1 cellular context compared by ENCODE assay signal in the genomic region with DNA sequence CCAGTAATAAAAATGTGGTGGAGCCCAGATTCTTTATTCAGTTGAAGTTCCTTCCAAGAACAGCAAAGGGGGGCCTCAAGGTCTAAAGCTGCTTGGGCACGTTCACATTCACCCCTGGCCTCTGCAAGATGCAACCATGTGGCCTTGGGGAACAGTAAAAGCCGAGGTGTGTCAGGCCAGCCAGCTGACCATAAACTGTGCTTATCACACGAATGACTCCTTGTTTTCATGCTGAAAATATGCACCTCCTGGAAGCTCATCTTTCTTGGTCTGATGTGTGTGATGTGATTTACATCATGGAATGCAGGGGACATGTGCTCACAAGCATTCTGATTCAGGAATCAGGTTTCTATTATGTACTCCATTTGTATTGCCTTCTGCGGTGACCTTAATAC.
TF ChIP-seq lines count a peak whose summit lies in the region.

No MANE protein-coding gene starts in this region.

TF ChIP-seq in SK-N-SH, 30 proteins besides CTCF, POLR2A, EP300 and RAD21 (continued from another document):
- TF ChIP-seq, protein P1, sequence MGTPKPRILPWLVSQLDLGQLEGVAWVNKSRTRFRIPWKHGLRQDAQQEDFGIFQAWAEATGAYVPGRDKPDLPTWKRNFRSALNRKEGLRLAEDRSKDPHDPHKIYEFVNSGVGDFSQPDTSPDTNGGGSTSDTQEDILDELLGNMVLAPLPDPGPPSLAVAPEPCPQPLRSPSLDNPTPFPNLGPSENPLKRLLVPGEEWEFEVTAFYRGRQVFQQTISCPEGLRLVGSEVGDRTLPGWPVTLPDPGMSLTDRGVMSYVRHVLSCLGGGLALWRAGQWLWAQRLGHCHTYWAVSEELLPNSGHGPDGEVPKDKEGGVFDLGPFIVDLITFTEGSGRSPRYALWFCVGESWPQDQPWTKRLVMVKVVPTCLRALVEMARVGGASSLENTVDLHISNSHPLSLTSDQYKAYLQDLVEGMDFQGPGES (IDR thresholded peaks at IDR 0.05; ENCODE audit: low read depth, low read length) = no peak
- TF ChIP-seq TAF1 (IDR thresholded peaks at IDR 0.05; ENCODE audit: borderline replicate concordance, low read depth, low read length) (no peak), RXRA (IDR thresholded peaks at IDR 0.05; ENCODE audit: borderline replicate concordance, low read depth) (peak; percentile 69; the same call in 1 of the 2 replicates), ELF1 (IDR thresholded peaks at IDR 0.05) (no peak), MEF2A (IDR thresholded peaks at IDR 0.05; ENCODE audit: borderline replicate concordance, low read depth) (no peak), FOXJ3 (CRISPR knock-in tag; IDR thresholded peaks at IDR 0.05) (no peak), JUND (IDR thresholded peaks at IDR 0.05) (peak; percentile 76), SIN3A (IDR thresholded peaks at IDR 0.05; ENCODE audit: borderline replicate concordance, low read depth, low read length) (no peak; the same call in 1 of the 2 replicates), CHD2 (IDR thresholded peaks at IDR 0.05; ENCODE audit: low read length, partially characterized antibody) (no peak)
- TF ChIP-seq, protein P2, sequence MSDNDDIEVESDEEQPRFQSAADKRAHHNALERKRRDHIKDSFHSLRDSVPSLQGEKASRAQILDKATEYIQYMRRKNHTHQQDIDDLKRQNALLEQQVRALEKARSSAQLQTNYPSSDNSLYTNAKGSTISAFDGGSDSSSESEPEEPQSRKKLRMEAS (IDR thresholded peaks at IDR 0.05; ENCODE audit: low read depth) = peak; percentile 79
- TF ChIP-seq, protein P3, sequence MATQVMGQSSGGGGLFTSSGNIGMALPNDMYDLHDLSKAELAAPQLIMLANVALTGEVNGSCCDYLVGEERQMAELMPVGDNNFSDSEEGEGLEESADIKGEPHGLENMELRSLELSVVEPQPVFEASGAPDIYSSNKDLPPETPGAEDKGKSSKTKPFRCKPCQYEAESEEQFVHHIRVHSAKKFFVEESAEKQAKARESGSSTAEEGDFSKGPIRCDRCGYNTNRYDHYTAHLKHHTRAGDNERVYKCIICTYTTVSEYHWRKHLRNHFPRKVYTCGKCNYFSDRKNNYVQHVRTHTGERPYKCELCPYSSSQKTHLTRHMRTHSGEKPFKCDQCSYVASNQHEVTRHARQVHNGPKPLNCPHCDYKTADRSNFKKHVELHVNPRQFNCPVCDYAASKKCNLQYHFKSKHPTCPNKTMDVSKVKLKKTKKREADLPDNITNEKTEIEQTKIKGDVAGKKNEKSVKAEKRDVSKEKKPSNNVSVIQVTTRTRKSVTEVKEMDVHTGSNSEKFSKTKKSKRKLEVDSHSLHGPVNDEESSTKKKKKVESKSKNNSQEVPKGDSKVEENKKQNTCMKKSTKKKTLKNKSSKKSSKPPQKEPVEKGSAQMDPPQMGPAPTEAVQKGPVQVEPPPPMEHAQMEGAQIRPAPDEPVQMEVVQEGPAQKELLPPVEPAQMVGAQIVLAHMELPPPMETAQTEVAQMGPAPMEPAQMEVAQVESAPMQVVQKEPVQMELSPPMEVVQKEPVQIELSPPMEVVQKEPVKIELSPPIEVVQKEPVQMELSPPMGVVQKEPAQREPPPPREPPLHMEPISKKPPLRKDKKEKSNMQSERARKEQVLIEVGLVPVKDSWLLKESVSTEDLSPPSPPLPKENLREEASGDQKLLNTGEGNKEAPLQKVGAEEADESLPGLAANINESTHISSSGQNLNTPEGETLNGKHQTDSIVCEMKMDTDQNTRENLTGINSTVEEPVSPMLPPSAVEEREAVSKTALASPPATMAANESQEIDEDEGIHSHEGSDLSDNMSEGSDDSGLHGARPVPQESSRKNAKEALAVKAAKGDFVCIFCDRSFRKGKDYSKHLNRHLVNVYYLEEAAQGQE (IDR thresholded peaks at IDR 0.05; ENCODE audit: low read depth, low read length) = no peak
